ENCODE assay signal across 1 cellular context in genomic region chr1:162674018-162674608, GRCh38.
TF ChIP-seq lines count a peak whose summit lies in the region.

No MANE protein-coding gene starts in this region.

TF ChIP-seq in IMR-90, 13 proteins besides CTCF, POLR2A, EP300 and RAD21:
- TF ChIP-seq NFE2L2 (IDR thresholded peaks at IDR 0.05; ENCODE audit: low read depth, low read length) = peak; percentile 46; the same call in 1 of the 2 replicates
- TF ChIP-seq MAZ (IDR thresholded peaks at IDR 0.05; ENCODE audit: borderline replicate concordance, low read depth, low read length) = no peak
- TF ChIP-seq CEBPB (IDR thresholded peaks at IDR 0.05; ENCODE audit: low read depth, low read length) = peak; percentile 60; the same call in 1 of the 2 replicates
TF ChIP-seq in IMR-90: peak in this region for 2.
